In the genomic region with DNA sequence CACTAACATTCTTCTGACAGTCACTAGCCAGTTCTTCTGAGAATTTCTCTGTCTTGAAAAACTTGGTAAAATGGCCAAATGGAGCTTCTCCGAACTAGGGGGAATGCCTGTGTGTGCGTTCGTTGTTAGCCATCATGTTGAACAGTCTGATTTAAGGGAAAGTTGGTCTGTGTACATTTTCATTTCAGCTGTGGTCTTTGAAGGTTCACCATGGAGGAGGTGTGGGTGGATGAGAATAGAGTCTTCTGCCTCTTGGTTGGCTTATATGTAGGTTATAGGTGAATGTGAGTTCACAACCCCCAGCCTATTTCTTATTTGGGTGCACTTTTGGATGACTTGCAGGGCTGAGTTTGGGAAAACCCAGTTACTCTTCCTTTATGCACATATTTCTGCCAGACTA, we compare ENCODE assay signal across 23 cellular contexts. TPM values are rescaled to one million over a fixed set of nuclear protein-coding genes. Genes with fewer than 3 reads are reported as not detected.
A peak's percentile ranks its signal among the peaks of the same experiment; 100 is the strongest.
DNase-seq lines count a peak whose midpoint lies in the region; ATAC-seq and TF ChIP-seq lines count a peak whose summit lies in the region.
"Had no signal": no experiment of that assay in that cellular context is flagged by ENCODE, and none has a peak within 500 bp of the region (broad histone marks: within the 10 kb centered on the region; RNA-seq: fewer than 3 reads in every experiment).

No MANE protein-coding gene starts in this region.

- DNase-seq in activated CD4-positive, alpha-beta memory T cell treated with anti-CD3 and anti-CD28 coated beads for 36 hours, result peak; percentile 18
- DNase-seq in activated CD4-positive, alpha-beta memory T cell treated with anti-CD3 and anti-CD28 coated beads, Interleukin-2, amount 10 ng/mL, durations not matched to agents 7 days and 5 days, result no peak
- DNase-seq in ecto neural progenitor cell (ENCODE audit: low spot score) (peak; percentile 3), NCI-H1048 (lab: John Stamatoyannopoulos, UW) (no peak), vagina (ENCODE audit: extremely low spot score in 2 of 2) (no peak)
- DNase-seq in stimulated activated effector memory CD8-positive, alpha-beta T cell treated with anti-CD3 and anti-CD28 coated beads, Interleukin-12 subunit alpha, Interleukin-12 subunit beta, amount 100 ng/mL, for 72 hours (ENCODE audit: low spot score in 2 of 2), result no peak
- DNase-seq: activated CD4-positive, alpha-beta T cell treated with anti-CD3 and anti-CD28 coated beads for 48 hours; activated CD8-positive, alpha-beta memory T cell treated with anti-CD3 and anti-CD28 coated beads, Interleukin-2, amount 50 U/mL, for 48 hours; amniotic stem cell; caudate nucleus; dorsolateral prefrontal cortex; GDM1; GM23248; HFFc6; naive B cell; NCI-H1092 treated with DMSO at 0.1 percent for 48 hours; NCI-H187 treated with DMSO at 0.1 percent for 48 hours; NCI-H524 treated with DMSO at 0.1 percent for 48 hours; stimulated activated CD4-positive, alpha-beta T cell treated with anti-CD3 and anti-CD28 coated beads, Interleukin-4, amount 100 ng/mL, for 24 hours; stimulated activated naive CD4-positive, alpha-beta T cell treated with Interleukin-2 at 50 U/mL for 16 hours; upper lobe of left lung had no signal

- POLR2A ChIA-PET in activated CD4-positive, alpha-beta memory T cell treated with anti-CD3 and anti-CD28 coated beads for 36 hours (lab: Charles Lee), result interaction anchor here (1.0 to 1.9 kb wide), 2 partner anchors 9 to 13 kb away, joined by 4 to 9 read pairs; partner anchors contain the start of gene ETV6
- POLR2A ChIA-PET in activated CD4-positive, alpha-beta memory T cell treated with anti-CD3 and anti-CD28 coated beads, Interleukin-2, amount 10 ng/mL, durations not matched to agents 7 days and 5 days (lab: Charles Lee), result no interaction called here

- no peak overlapping the region for H3K4me3 Mint-ChIP-seq in activated CD4-positive, alpha-beta memory T cell treated with anti-CD3 and anti-CD28 coated beads for 36 hours
- no peak overlapping the region for H3K4me3 Mint-ChIP-seq in activated CD4-positive, alpha-beta memory T cell treated with anti-CD3 and anti-CD28 coated beads, Interleukin-2, amount 10 ng/mL, durations not matched to agents 7 days and 5 days
- peak overlapping the region; percentile 9 for H3K4me3 Mint-ChIP-seq in stimulated activated effector memory CD8-positive, alpha-beta T cell treated with anti-CD3 and anti-CD28 coated beads, Interleukin-12 subunit alpha, Interleukin-12 subunit beta, amount 100 ng/mL, for 72 hours
- H3K4me3 Mint-ChIP-seq: HFFc6, naive B cell had no signal

- H3K9ac ChIP-seq in Loucy (ENCODE audit: low read depth, low read length, poor library complexity, severe bottlenecking), result no peak overlapping the region
- H3K9ac ChIP-seq: GM23248 had no signal

- peaks cover 84% of the 10 kb centered on the region for H4K20me1 ChIP-seq in Loucy (ENCODE audit: insufficient read depth, low read length, poor library complexity, severe bottlenecking)

- H3K4me2 ChIP-seq in Loucy (ENCODE audit: low read depth, low read length, poor library complexity, severe bottlenecking), result peak overlapping the region; percentile 42

- H3K9me3 ChIP-seq in Loucy (ENCODE audit: insufficient read depth, low read depth, low read length) (no peaks in the 10 kb centered on the region), vagina (no peaks in the 10 kb centered on the region)
- H3K9me3 ChIP-seq: upper lobe of left lung had no signal

- no peak overlapping the region for H2AFZ ChIP-seq in Loucy (ENCODE audit: low read length)
- H2AFZ ChIP-seq: GM23248 had no signal

- H3K36me3 ChIP-seq in Loucy (ENCODE audit: insufficient read depth, low read length) (peaks cover 37% of the 10 kb centered on the region; the same call in 1 of the 2 replicates), vagina (no peaks in the 10 kb centered on the region)

- no peaks in the 10 kb centered on the region for H3K9me2 ChIP-seq in Loucy (replicated peaks; ENCODE audit: low read depth, low read length)

- peaks cover 27% of the 10 kb centered on the region for H3K36me3 Mint-ChIP-seq in activated CD4-positive, alpha-beta memory T cell treated with anti-CD3 and anti-CD28 coated beads for 36 hours
- H3K36me3 Mint-ChIP-seq in activated CD4-positive, alpha-beta memory T cell treated with anti-CD3 and anti-CD28 coated beads, Interleukin-2, amount 10 ng/mL, durations not matched to agents 7 days and 5 days (ENCODE audit: low read depth), result peaks cover 53% of the 10 kb centered on the region
- peaks cover 47% of the 10 kb centered on the region for H3K36me3 Mint-ChIP-seq in stimulated activated effector memory CD8-positive, alpha-beta T cell treated with anti-CD3 and anti-CD28 coated beads, Interleukin-12 subunit alpha, Interleukin-12 subunit beta, amount 100 ng/mL, for 72 hours

- no peak for TF ChIP-seq POLR2A in vagina (IDR thresholded peaks at IDR 0.05)

- peaks cover 82% of the 10 kb centered on the region for H3K4me1 Mint-ChIP-seq in activated CD4-positive, alpha-beta memory T cell treated with anti-CD3 and anti-CD28 coated beads for 36 hours (ENCODE audit: low read depth)
- H3K4me1 Mint-ChIP-seq in activated CD4-positive, alpha-beta memory T cell treated with anti-CD3 and anti-CD28 coated beads, Interleukin-2, amount 10 ng/mL, durations not matched to agents 7 days and 5 days, result peaks cover 48% of the 10 kb centered on the region
- peaks cover 91% of the 10 kb centered on the region for H3K4me1 Mint-ChIP-seq in stimulated activated effector memory CD8-positive, alpha-beta T cell treated with anti-CD3 and anti-CD28 coated beads, Interleukin-12 subunit alpha, Interleukin-12 subunit beta, amount 100 ng/mL, for 72 hours

- H3K27ac Mint-ChIP-seq in activated CD4-positive, alpha-beta memory T cell treated with anti-CD3 and anti-CD28 coated beads for 36 hours, result peak overlapping the region; percentile 26
- H3K27ac Mint-ChIP-seq in activated CD4-positive, alpha-beta memory T cell treated with anti-CD3 and anti-CD28 coated beads, Interleukin-2, amount 10 ng/mL, durations not matched to agents 7 days and 5 days, result no peak overlapping the region
- H3K27ac Mint-ChIP-seq in stimulated activated effector memory CD8-positive, alpha-beta T cell treated with anti-CD3 and anti-CD28 coated beads, Interleukin-12 subunit alpha, Interleukin-12 subunit beta, amount 100 ng/mL, for 72 hours, result peak overlapping the region; percentile 6
- H3K27ac Mint-ChIP-seq: HFFc6 had no signal

- CTCF ChIA-PET in activated CD4-positive, alpha-beta memory T cell treated with anti-CD3 and anti-CD28 coated beads for 36 hours (lab: Charles Lee), result no interaction called here
- CTCF ChIA-PET in activated CD4-positive, alpha-beta memory T cell treated with anti-CD3 and anti-CD28 coated beads, Interleukin-2, amount 10 ng/mL, durations not matched to agents 7 days and 5 days (lab: Charles Lee), result no interaction called here

- H3K27ac ChIP-seq in vagina, result no peak overlapping the region
- H3K27ac ChIP-seq: GM23248, upper lobe of left lung had no signal

- no peaks in the 10 kb centered on the region for H3K9me3 Mint-ChIP-seq in activated CD4-positive, alpha-beta memory T cell treated with anti-CD3 and anti-CD28 coated beads for 36 hours
- H3K9me3 Mint-ChIP-seq in activated CD4-positive, alpha-beta memory T cell treated with anti-CD3 and anti-CD28 coated beads, Interleukin-2, amount 10 ng/mL, durations not matched to agents 7 days and 5 days, result peaks cover 1% of the 10 kb centered on the region
- no peaks in the 10 kb centered on the region for H3K9me3 Mint-ChIP-seq in stimulated activated effector memory CD8-positive, alpha-beta T cell treated with anti-CD3 and anti-CD28 coated beads, Interleukin-12 subunit alpha, Interleukin-12 subunit beta, amount 100 ng/mL, for 72 hours
- H3K9me3 Mint-ChIP-seq: HFFc6 had no signal

- peak; percentile 84 for ATAC-seq in stimulated activated effector memory CD8-positive, alpha-beta T cell treated with anti-CD3 and anti-CD28 coated beads, Interleukin-12 subunit alpha, Interleukin-12 subunit beta, amount 100 ng/mL, for 72 hours
- ATAC-seq in GM21576 (IDR thresholded peaks at IDR 0.05; ENCODE audit: unreplicated experiment), result no peak

- H3K79me2 ChIP-seq in Loucy (ENCODE audit: insufficient read depth, low read length), result peaks cover 100% of the 10 kb centered on the region

- no peaks in the 10 kb centered on the region for H3K27me3 ChIP-seq in Loucy (ENCODE audit: insufficient read depth, low read length, poor library complexity, severe bottlenecking)
- no peaks in the 10 kb centered on the region for H3K27me3 ChIP-seq in vagina
- H3K27me3 ChIP-seq: dorsolateral prefrontal cortex, upper lobe of left lung had no signal

- no peaks in the 10 kb centered on the region for H3K27me3 Mint-ChIP-seq in activated CD4-positive, alpha-beta memory T cell treated with anti-CD3 and anti-CD28 coated beads for 36 hours
- no peaks in the 10 kb centered on the region for H3K27me3 Mint-ChIP-seq in activated CD4-positive, alpha-beta memory T cell treated with anti-CD3 and anti-CD28 coated beads, Interleukin-2, amount 10 ng/mL, durations not matched to agents 7 days and 5 days
- H3K27me3 Mint-ChIP-seq: naive B cell had no signal

- intact Hi-C loops in activated CD4-positive, alpha-beta memory T cell treated with anti-CD3 and anti-CD28 coated beads for 36 hours (cut with micrococcal nuclease), result no loop called here
- intact Hi-C loops in vagina (cut with DNase I), result no loop called here

- H3F3A ChIP-seq in Loucy (ENCODE audit: low read depth), result no peaks in the 10 kb centered on the region

- TF ChIP-seq CTCF in Loucy (conservative IDR thresholded peaks at IDR 0.05; ENCODE audit: low read length) (no peak), vagina (IDR thresholded peaks at IDR 0.05) (no peak)

- H3K4me1 ChIP-seq in Loucy (ENCODE audit: insufficient read depth, low read length, poor library complexity, severe bottlenecking) (peaks cover 34% of the 10 kb centered on the region), vagina (peaks cover 40% of the 10 kb centered on the region)

- H3K4me3 ChIP-seq in Loucy (ENCODE audit: low read length, poor library complexity, severe bottlenecking), result no peak overlapping the region
- H3K4me3 ChIP-seq in vagina, result no peak overlapping the region
- H3K4me3 ChIP-seq: dorsolateral prefrontal cortex, GM23248, upper lobe of left lung had no signal

RNA-seq across cellular contexts. Expression of gene ETV6, which starts 12.9 kb away (rescaled TPM):
- total RNA-seq in activated CD4-positive, alpha-beta memory T cell treated with anti-CD3 and anti-CD28 coated beads for 36 hours, result 10 to 100 TPM; 55.3 to 57.5 TPM
- 10 to 100 TPM; 53.7 to 54.9 TPM for total RNA-seq in activated CD4-positive, alpha-beta memory T cell treated with anti-CD3 and anti-CD28 coated beads, Interleukin-2, amount 10 ng/mL, durations not matched to agents 7 days and 5 days
- total RNA-seq in vagina, result 14.7 TPM

Comparison
In these comparisons a context has a peak if more than half of its experiments do, and no peak if none do; other contexts are left out.
1. DNase-seq: peak in activated CD4-positive, alpha-beta memory T cell treated with anti-CD3 and anti-CD28 coated beads for 36 hours (single experiment) and ecto neural progenitor cell (single experiment); none in activated CD4-positive, alpha-beta memory T cell treated with anti-CD3 and anti-CD28 coated beads, Interleukin-2, amount 10 ng/mL, durations not matched to agents 7 days and 5 days (single experiment), stimulated activated effector memory CD8-positive, alpha-beta T cell treated with anti-CD3 and anti-CD28 coated beads, Interleukin-12 subunit alpha, Interleukin-12 subunit beta, amount 100 ng/mL, for 72 hours (0 of 2), NCI-H1048 (single experiment) and vagina (0 of 2).